17 cellular contexts compared by ENCODE assay signal in the genomic region with DNA sequence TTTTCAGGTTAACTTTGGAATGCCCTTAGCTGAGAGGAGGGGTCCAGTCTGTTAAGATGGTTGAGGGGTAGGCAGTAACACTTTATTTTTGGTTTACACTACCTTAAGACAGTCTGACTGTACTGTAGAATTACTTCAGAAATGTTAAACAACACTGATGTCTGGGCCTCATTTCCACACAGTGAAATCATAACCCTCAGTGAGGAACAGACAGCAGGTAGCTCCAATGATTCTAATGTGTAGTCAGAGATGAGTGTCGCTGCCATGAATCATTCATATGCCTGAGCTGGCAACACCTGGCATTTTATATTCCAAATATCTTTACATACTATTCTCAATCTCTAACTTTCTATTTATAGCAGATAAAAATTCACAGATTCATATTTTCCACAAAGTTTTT. TPM values are rescaled to one million over a fixed set of nuclear protein-coding genes. Genes with fewer than 3 reads are reported as not detected.
"Had no signal": no experiment of that assay in that cellular context is flagged by ENCODE, and none has a peak within 500 bp of the region (broad histone marks: within the 10 kb centered on the region; RNA-seq: fewer than 3 reads in every experiment).

No MANE protein-coding gene starts in this region.

- H3K4me3 Mint-ChIP-seq: neural progenitor cell had no signal

- H3K27ac Mint-ChIP-seq: neural progenitor cell had no signal

- DNase-seq: activated CD4-positive, alpha-beta T cell treated with anti-CD3 and anti-CD28 coated beads for 1 hour; activated CD8-positive, alpha-beta memory T cell treated with anti-CD3 and anti-CD28 coated beads for 24 hours; activated gamma-delta T cell treated with Interleukin-2 at 50 U/mL for 16 hours; adrenal gland; central memory CD4-positive, alpha-beta T cell; cortex of kidney; effector CD8-positive, alpha-beta T cell; hippocampal formation; kidney glomerular epithelial cell; ovary; sigmoid colon; stimulated activated CD4-positive, alpha-beta T cell treated with anti-CD3 and anti-CD28 coated beads, Interleukin-2, amount 100 ng/mL, for 48 hours had no signal

- FAIRE-seq: urothelium cell line had no signal

- H3K27ac ChIP-seq: adrenal gland, neural progenitor cell, ovary, sigmoid colon had no signal

- H3K9me3 Mint-ChIP-seq: neural progenitor cell had no signal

- H3K36me3 Mint-ChIP-seq: neural progenitor cell had no signal

- H3K4me1 Mint-ChIP-seq: neural progenitor cell had no signal

RNA-seq across cellular contexts. Expression of a gene that starts 37.3 kb away (rescaled TPM):
- total RNA-seq: adrenal gland; lower leg skin; myocyte; ovary; sigmoid colon; T-helper 2 cell treated with Interferon-gamma antibody and Interleukin-4, amounts not matched to agents 100 ng/mL and 5 ng/mL, for 36 hours had no signal
